In the genomic region with DNA sequence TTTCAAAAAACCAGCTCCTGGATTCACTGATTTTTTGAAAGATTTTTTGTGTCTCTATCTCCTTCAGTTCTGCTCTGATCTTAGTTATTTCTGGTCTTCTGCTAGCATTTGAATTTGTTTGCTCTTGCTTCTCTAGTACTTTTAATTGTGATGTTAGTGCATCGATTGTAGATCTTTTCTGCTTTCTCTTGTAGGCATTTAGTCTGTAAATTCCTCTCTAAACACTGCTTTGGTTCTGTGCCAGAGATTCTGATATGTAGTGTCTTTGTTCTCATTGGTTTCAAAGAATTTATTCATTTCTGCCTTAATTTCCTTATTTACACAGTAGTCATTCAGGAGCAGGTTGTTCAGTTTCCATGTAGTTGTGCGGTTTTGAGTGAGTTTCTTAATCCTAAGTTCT, we compare ENCODE assay signal across 1 cellular context.
A peak's percentile ranks its signal among the peaks of the same experiment; 100 is the strongest.
TF ChIP-seq lines count a peak whose summit lies in the region.
"Not testable (repeated sequence)": the region's sequence is repeated elsewhere in the genome, so short reads cannot be mapped to it uniquely, and the experiment has no call there.

No MANE protein-coding gene starts in this region.

TF ChIP-seq in HepG2, 621 proteins besides CTCF, POLR2A, EP300 and RAD21 (continued from another document):
- TF ChIP-seq, protein P1, sequence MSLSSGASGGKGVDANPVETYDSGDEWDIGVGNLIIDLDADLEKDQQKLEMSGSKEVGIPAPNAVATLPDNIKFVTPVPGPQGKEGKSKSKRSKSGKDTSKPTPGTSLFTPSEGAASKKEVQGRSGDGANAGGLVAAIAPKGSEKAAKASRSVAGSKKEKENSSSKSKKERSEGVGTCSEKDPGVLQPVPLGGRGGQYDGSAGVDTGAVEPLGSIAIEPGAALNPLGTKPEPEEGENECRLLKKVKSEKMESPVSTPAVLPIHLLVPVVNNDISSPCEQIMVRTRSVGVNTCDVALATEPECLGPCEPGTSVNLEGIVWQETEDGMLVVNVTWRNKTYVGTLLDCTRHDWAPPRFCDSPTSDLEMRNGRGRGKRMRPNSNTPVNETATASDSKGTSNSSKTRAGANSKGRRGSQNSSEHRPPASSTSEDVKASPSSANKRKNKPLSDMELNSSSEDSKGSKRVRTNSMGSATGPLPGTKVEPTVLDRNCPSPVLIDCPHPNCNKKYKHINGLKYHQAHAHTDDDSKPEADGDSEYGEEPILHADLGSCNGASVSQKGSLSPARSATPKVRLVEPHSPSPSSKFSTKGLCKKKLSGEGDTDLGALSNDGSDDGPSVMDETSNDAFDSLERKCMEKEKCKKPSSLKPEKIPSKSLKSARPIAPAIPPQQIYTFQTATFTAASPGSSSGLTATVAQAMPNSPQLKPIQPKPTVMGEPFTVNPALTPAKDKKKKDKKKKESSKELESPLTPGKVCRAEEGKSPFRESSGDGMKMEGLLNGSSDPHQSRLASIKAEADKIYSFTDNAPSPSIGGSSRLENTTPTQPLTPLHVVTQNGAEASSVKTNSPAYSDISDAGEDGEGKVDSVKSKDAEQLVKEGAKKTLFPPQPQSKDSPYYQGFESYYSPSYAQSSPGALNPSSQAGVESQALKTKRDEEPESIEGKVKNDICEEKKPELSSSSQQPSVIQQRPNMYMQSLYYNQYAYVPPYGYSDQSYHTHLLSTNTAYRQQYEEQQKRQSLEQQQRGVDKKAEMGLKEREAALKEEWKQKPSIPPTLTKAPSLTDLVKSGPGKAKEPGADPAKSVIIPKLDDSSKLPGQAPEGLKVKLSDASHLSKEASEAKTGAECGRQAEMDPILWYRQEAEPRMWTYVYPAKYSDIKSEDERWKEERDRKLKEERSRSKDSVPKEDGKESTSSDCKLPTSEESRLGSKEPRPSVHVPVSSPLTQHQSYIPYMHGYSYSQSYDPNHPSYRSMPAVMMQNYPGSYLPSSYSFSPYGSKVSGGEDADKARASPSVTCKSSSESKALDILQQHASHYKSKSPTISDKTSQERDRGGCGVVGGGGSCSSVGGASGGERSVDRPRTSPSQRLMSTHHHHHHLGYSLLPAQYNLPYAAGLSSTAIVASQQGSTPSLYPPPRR (CRISPR knock-in tag; IDR thresholded peaks at IDR 0.05; ENCODE audit: borderline replicate concordance) = peak; percentile 49; the same call in 1 of the 2 replicates
- TF ChIP-seq SOX5 (CRISPR knock-in tag; IDR thresholded peaks at IDR 0.05; ENCODE audit: borderline replicate concordance) = 0 out of 2 replicates have a peak, but pooled peaks have one; percentile 22
- peak; percentile 78 for TF ChIP-seq HHEX (CRISPR knock-in tag; IDR thresholded peaks at IDR 0.05)
- peak; percentile 70 for TF ChIP-seq ONECUT2 (CRISPR knock-in tag; IDR thresholded peaks at IDR 0.05)
- peak; percentile 52; the same call in 1 of the 2 replicates for TF ChIP-seq ELF3 (CRISPR knock-in tag; IDR thresholded peaks at IDR 0.05)
- TF ChIP-seq FOXA1 (IDR thresholded peaks at IDR 0.05) = not testable (repeated sequence)
- TF ChIP-seq FOXA1 (CRISPR knock-in tag; IDR thresholded peaks at IDR 0.05) = 0 out of 2 replicates have a peak, but pooled peaks have one; percentile 18
